1 cellular context compared by ENCODE assay signal in genomic region chr1:25874209-25874608, GRCh38.
TF ChIP-seq lines count a peak whose summit lies in the region.

No MANE protein-coding gene starts in this region.

TF ChIP-seq in H1, 55 proteins besides CTCF, POLR2A, EP300 and RAD21:
- TF ChIP-seq CTBP2 (IDR thresholded peaks at IDR 0.05; ENCODE audit: borderline replicate concordance, insufficient read depth, insufficient read length, low read length) (no peak), TEAD4 (IDR thresholded peaks at IDR 0.05; ENCODE audit: low read depth, low read length) (no peak)
